14 cellular contexts compared by ENCODE assay signal in genomic region chrX:56000169-56000568, GRCh38.
"Had no signal": no experiment of that assay in that cellular context is flagged by ENCODE, and none has a peak within 500 bp of the region (broad histone marks: within the 10 kb centered on the region; RNA-seq: fewer than 3 reads in every experiment).

No MANE protein-coding gene starts in this region.

- DNase-seq: activated CD4-positive, alpha-beta T cell treated with anti-CD3 and anti-CD28 coated beads for 1 hour; activated CD4-positive, alpha-beta T cell treated with anti-CD3 and anti-CD28 coated beads, Interleukin-2, amount 50 U/mL, for 4 hours; activated naive CD4-positive, alpha-beta T cell treated with anti-CD3 and anti-CD28 coated beads for 36 hours; activated naive CD8-positive, alpha-beta T cell treated with anti-CD3 and anti-CD28 coated beads, Interleukin-2, amount 50 U/mL, for 24 hours; activated T-cell treated with anti-CD3 and anti-CD28 coated beads, Interleukin-2, amount 50 U/mL, for 1 hour; aorta; erythroblast; foreskin fibroblast; midbrain; stimulated activated CD4-positive, alpha-beta T cell treated with anti-CD3 and anti-CD28 coated beads, Interleukin-12 subunit alpha, Interleukin-12 subunit beta, amount 100 ng/mL, for 4 hours; T-helper 9 cell had no signal

- H3K36me3 Mint-ChIP-seq: stimulated activated effector memory CD8-positive, alpha-beta T cell treated with anti-CD3 and anti-CD28 coated beads, Interleukin-12 subunit alpha, Interleukin-12 subunit beta, amount 100 ng/mL, for 72 hours had no signal

- H3K4me3 Mint-ChIP-seq: activated naive CD4-positive, alpha-beta T cell treated with anti-CD3 and anti-CD28 coated beads for 36 hours; activated naive CD8-positive, alpha-beta T cell treated with anti-CD3 and anti-CD28 coated beads, Interleukin-2, amount 50 U/mL, for 24 hours; neural crest cell; stimulated activated effector memory CD8-positive, alpha-beta T cell treated with anti-CD3 and anti-CD28 coated beads, Interleukin-12 subunit alpha, Interleukin-12 subunit beta, amount 100 ng/mL, for 72 hours had no signal

- H3K27ac Mint-ChIP-seq: activated naive CD4-positive, alpha-beta T cell treated with anti-CD3 and anti-CD28 coated beads for 36 hours; activated naive CD8-positive, alpha-beta T cell treated with anti-CD3 and anti-CD28 coated beads, Interleukin-2, amount 50 U/mL, for 24 hours; activated T-helper 2 cell treated with anti-CD3 and anti-CD28 coated beads, Interferon-gamma antibody, Interleukin-2, Interleukin-4, amounts not matched to agents 10 μg/mL and 5 μg/mL and 100 μg/mL, durations not matched to agents 14 hours and 24 hours and 36 hours; stimulated activated effector memory CD8-positive, alpha-beta T cell treated with anti-CD3 and anti-CD28 coated beads, Interleukin-12 subunit alpha, Interleukin-12 subunit beta, amount 100 ng/mL, for 72 hours had no signal

- H3K27me3 Mint-ChIP-seq: activated naive CD8-positive, alpha-beta T cell treated with anti-CD3 and anti-CD28 coated beads, Interleukin-2, amount 50 U/mL, for 24 hours had no signal

- H3K4me1 Mint-ChIP-seq: activated naive CD8-positive, alpha-beta T cell treated with anti-CD3 and anti-CD28 coated beads, Interleukin-2, amount 50 U/mL, for 24 hours; neural crest cell; stimulated activated effector memory CD8-positive, alpha-beta T cell treated with anti-CD3 and anti-CD28 coated beads, Interleukin-12 subunit alpha, Interleukin-12 subunit beta, amount 100 ng/mL, for 72 hours had no signal

- ATAC-seq: activated naive CD8-positive, alpha-beta T cell treated with anti-CD3 and anti-CD28 coated beads, Interleukin-2, amount 50 U/mL, for 24 hours; stimulated activated effector memory CD8-positive, alpha-beta T cell treated with anti-CD3 and anti-CD28 coated beads, Interleukin-12 subunit alpha, Interleukin-12 subunit beta, amount 100 ng/mL, for 72 hours had no signal
